ENCODE assay signal across 25 cellular contexts in the genomic region with DNA sequence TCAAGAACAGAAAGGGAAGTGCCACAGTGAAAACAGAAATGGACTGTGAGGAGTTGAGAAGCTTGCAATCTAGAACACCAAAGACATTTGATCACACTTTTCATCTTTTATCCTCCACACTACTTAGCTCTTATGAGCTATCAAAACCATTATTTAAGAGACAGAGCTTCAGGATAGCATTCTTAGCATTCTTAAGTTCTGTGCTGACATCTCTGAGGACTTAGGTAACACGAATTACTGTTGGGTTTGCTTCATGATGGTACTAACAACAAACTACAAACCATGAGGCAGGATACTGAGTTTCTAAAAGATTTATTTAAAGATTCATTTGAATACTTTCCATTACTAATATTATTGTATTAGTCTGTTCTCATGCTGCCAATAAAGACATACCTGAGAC.
"Had no signal": no experiment of that assay in that cellular context is flagged by ENCODE, and none has a peak within 500 bp of the region (broad histone marks: within the 10 kb centered on the region; RNA-seq: fewer than 3 reads in every experiment).

No MANE protein-coding gene starts in this region.

- H3K4me3 ChIP-seq: ascending aorta, esophagus muscularis mucosa, gastroesophageal sphincter had no signal

- ATAC-seq: activated naive CD4-positive, alpha-beta T cell treated with anti-CD3 and anti-CD28 coated beads, Interleukin-2, amount 50 U/mL, for 72 hours; activated T-cell treated with anti-CD3 and anti-CD28 coated beads, Interleukin-2, amount 50 U/mL, for 72 hours; effector memory CD8-positive, alpha-beta T cell; gastroesophageal sphincter had no signal

- H3K4me1 ChIP-seq: ascending aorta, esophagus muscularis mucosa, gastroesophageal sphincter had no signal

- H3K36me3 ChIP-seq: ascending aorta, brain microvascular endothelial cell, esophagus muscularis mucosa, gastroesophageal sphincter had no signal

- H3K27ac ChIP-seq: ascending aorta, brain microvascular endothelial cell, esophagus muscularis mucosa, gastroesophageal sphincter had no signal

- H3K9me3 ChIP-seq: ascending aorta, esophagus muscularis mucosa, gastroesophageal sphincter had no signal

- H3K27me3 ChIP-seq: ascending aorta, brain microvascular endothelial cell, esophagus muscularis mucosa, gastroesophageal sphincter had no signal

- DNase-seq: activated CD4-positive, alpha-beta memory T cell treated with anti-CD3 and anti-CD28 coated beads, Interleukin-2, amount 10 ng/mL, durations not matched to agents 7 days and 5 days; activated CD4-positive, alpha-beta T cell treated with anti-CD3 and anti-CD28 coated beads for 1 hour; activated CD4-positive, alpha-beta T cell treated with anti-CD3 and anti-CD28 coated beads for 4 hours; activated CD4-positive, alpha-beta T cell treated with anti-CD3 and anti-CD28 coated beads, Interleukin-2, amount 10 ng/mL, durations not matched to agents 7 days and 5 days; activated CD4-positive, alpha-beta T cell treated with anti-CD3 and anti-CD28 coated beads, Interleukin-2, amount 50 U/mL, for 4 hours; activated CD8-positive, alpha-beta memory T cell treated with anti-CD3 and anti-CD28 coated beads, Interleukin-2, amount 50 U/mL, for 48 hours; activated gamma-delta T cell; activated naive CD4-positive, alpha-beta T cell; activated naive CD4-positive, alpha-beta T cell treated with anti-CD3 and anti-CD28 coated beads, Interleukin-2, amount 10 ng/mL, durations not matched to agents 7 days and 5 days; activated naive CD8-positive, alpha-beta T cell treated with anti-CD3 and anti-CD28 coated beads, Interleukin-2, amount 10 ng/mL, durations not matched to agents 7 days and 5 days; activated T-cell treated with anti-CD3 and anti-CD28 coated beads for 4 hours; activated T-cell treated with anti-CD3 and anti-CD28 coated beads, Interleukin-2, amount 50 U/mL, for 24 hours; activated T-cell treated with anti-CD3 and anti-CD28 coated beads, Interleukin-2, amount 50 U/mL, for 72 hours; brain microvascular endothelial cell; cortex of kidney; dermis blood vessel endothelial cell; effector CD4-positive, alpha-beta T cell; effector memory CD8-positive, alpha-beta T cell; erythroblast; foreskin melanocyte; T-helper 2 cell had no signal
